In the genomic region with DNA sequence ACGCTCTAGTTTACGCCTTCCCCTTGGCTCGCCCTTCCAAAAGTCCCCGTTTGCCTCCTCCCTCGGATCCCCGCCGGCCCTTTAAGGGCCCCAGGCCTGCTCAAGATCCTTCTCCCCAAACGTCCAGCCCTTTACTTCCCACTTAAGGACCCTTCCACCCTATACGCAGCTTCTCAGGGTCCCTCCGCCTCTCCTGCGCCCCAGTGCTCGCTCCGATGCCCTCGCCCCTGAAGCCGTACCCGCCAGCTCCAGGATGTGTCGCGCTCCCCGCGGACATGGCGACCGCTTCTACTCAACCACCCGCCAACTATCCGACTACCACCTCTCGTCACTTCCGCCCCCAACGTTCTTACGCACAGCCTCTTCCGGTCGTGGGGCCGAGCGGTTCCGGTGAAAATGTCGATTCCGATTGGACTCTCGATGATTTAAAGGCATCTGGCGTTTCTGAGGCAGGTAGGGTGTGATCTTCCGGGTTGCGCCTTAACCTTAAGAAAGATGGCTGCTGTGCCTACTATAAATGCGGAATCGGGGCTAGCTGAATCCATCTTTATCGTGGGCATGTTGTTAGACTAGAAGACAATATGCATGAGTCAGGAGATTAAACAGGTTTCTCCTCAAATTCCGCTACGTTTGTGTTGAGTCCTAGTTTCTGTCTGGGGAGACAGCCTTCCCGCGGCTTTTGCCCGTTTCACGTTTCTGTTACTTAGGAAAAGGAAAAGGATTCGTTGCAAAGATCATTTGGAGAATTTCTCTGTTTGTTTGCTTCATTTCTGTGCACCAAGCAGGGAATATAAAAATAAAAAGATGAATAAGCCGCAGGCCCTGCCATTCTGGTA, we compare ENCODE assay signal across 8 cellular contexts. TPM values are rescaled to one million over a fixed set of nuclear protein-coding genes. Genes with fewer than 3 reads are reported as not detected.
DNase-seq lines count a peak whose midpoint lies in the region; ATAC-seq and TF ChIP-seq lines count a peak whose summit lies in the region.

A gene (minus strand): TSS at position 317 of the 836 bp plus-strand sequence. CDS start 40 bp downstream, at position 277.

- H3K4me3 Mint-ChIP-seq in T-helper 1 cell treated with Interleukin-12 subunit alpha and Interleukin-12 subunit beta and Interleukin-4 antibody, amounts not matched to agents 30 μg/mL and 1 μg/mL, for 36 hours, result peak within 1 kb of the TSS; percentile 51

- H3K4me3 ChIP-seq in right atrium auricular region (peak within 1 kb of the TSS; percentile 89 to 94), vagina (peak within 1 kb of the TSS; percentile 85 to 95)

- TF ChIP-seq CTCF in GM13977 (IDR thresholded peaks at IDR 0.05; ENCODE audit: extremely low read depth, insufficient read depth, missing control alignments), result no peak
- peak in 1 of 2 donors; percentile 47 for TF ChIP-seq CTCF in right atrium auricular region (IDR thresholded peaks at IDR 0.05)
- peak in 1 of 3 experiments; percentile 8 for TF ChIP-seq CTCF in vagina (IDR thresholded peaks at IDR 0.05)

- peak in 1 of 2 donors; percentile 90 for TF ChIP-seq POLR2A in vagina (IDR thresholded peaks at IDR 0.05)

- H3K9me3 ChIP-seq in right atrium auricular region, result no peaks in the 10 kb centered on the region
- no peaks in the 10 kb centered on the region for H3K9me3 ChIP-seq in vagina

- H3K36me3 Mint-ChIP-seq in T-helper 1 cell treated with Interleukin-12 subunit alpha and Interleukin-12 subunit beta and Interleukin-4 antibody, amounts not matched to agents 30 μg/mL and 1 μg/mL, for 36 hours (ENCODE audit: low read depth), result peaks cover 18% of the 10 kb centered on the region

- ATAC-seq in HG02884 (IDR thresholded peaks at IDR 0.05; ENCODE audit: unreplicated experiment), result peak; percentile 84

- H3K36me3 ChIP-seq in right atrium auricular region, result peaks cover 34% of the 10 kb centered on the region
- peaks cover 0 to 30% of the 10 kb centered on the region in 2 donors for H3K36me3 ChIP-seq in vagina

- in situ Hi-C loops in GM13977 (cut with MboI; ENCODE audit: low pct_unique_long_range_greater_than_20kb, low sequenced_read_pairs, unreplicated experiment), result no loop called here

- peaks cover 0 to 57% of the 10 kb centered on the region in 2 donors for H3K4me1 ChIP-seq in right atrium auricular region
- peaks cover 53% of the 10 kb centered on the region for H3K4me1 ChIP-seq in vagina

- H3K27ac Mint-ChIP-seq in T-helper 1 cell treated with Interleukin-12 subunit alpha and Interleukin-12 subunit beta and Interleukin-4 antibody, amounts not matched to agents 30 μg/mL and 1 μg/mL, for 36 hours, result no peak within 1 kb of the TSS

- H3K27me3 ChIP-seq in right atrium auricular region (no peaks in the 10 kb centered on the region), vagina (no peaks in the 10 kb centered on the region)

- DNase-seq in GM13977 (ENCODE audit: low spot score), result peak; percentile 92
- DNase-seq in NCI-H1694 (lab: John Stamatoyannopoulos, UW), result peak; percentile 100
- DNase-seq in right atrium auricular region (ENCODE audit: low spot score), result peak; percentile 98
- peak; percentile 95 for DNase-seq in pulmonary artery endothelial cell (ENCODE audit: low read depth, low spot score)
- peak in 1 of 2 donors; percentile 99 for DNase-seq in vagina (ENCODE audit: extremely low spot score in 2 of 2)

- no peaks in the 10 kb centered on the region for H3K27me3 Mint-ChIP-seq in T-helper 1 cell treated with Interleukin-12 subunit alpha and Interleukin-12 subunit beta and Interleukin-4 antibody, amounts not matched to agents 30 μg/mL and 1 μg/mL, for 36 hours (ENCODE audit: low read depth)

- intact Hi-C loops in vagina (cut with DNase I), result no loop called here

- H3K27ac ChIP-seq in angular gyrus (ENCODE audit: low read depth, low read length) (peak within 1 kb of the TSS; percentile 88), right atrium auricular region (peak within 1 kb of the TSS; percentile 88 to 93), vagina (peak within 1 kb of the TSS; percentile 93)

- H3K4me1 Mint-ChIP-seq in T-helper 1 cell treated with Interleukin-12 subunit alpha and Interleukin-12 subunit beta and Interleukin-4 antibody, amounts not matched to agents 30 μg/mL and 1 μg/mL, for 36 hours (ENCODE audit: low read depth), result peaks cover 32% of the 10 kb centered on the region

- no peaks in the 10 kb centered on the region for H3K9me3 Mint-ChIP-seq in T-helper 1 cell treated with Interleukin-12 subunit alpha and Interleukin-12 subunit beta and Interleukin-4 antibody, amounts not matched to agents 30 μg/mL and 1 μg/mL, for 36 hours

RNA-seq across cellular contexts. Expression of the gene that starts here (rescaled TPM):
- total RNA-seq in right atrium auricular region (10 to 100 TPM; 13.4 to 25.9 TPM), pulmonary artery endothelial cell (23.7 and 35.6 TPM in 2 replicates), vagina (47.6 TPM)
